ENCODE assay signal across 24 cellular contexts in the genomic region with DNA sequence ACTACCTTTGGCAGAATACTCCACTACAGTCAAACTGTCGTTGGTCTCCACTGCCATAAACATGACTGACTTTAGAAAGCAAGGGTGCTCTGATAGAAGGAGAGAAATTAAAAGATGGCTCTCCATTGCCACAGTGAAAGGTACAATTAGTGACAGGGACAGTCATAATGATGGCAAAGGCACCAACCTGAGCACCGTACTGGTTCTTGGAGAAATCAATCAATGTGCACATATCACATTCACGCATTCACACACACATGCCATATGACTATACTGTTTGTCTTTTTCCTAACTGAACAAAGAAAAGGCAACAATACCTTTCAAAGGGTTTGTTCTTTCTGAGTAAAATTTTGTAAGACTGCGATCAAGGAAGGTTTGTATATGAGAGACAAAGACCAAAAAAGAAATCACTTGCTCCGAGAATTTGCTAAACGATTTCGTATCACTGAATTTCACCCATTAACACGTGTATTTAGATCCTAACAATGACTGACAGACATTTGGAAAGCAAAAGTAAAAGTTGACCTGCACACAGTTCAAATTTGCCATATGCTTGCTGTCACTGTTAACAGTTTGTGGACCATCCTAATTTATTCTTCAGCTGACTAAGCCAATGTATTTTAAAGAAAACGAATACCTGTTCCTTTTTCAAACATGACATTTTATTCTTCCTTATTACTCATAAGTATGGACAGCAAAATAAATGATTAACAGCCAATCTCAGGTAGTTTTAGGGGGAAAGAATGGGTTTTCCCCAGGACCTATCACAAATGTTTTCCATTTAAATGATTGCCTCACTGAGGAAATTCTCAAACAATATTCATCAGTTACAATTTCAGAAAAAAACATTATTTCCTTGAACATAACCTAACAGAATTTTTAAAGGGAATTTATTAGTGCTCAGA.
A peak's percentile ranks its signal among the peaks of the same experiment; 100 is the strongest.
DNase-seq lines count a peak whose midpoint lies in the region; ATAC-seq, FAIRE-seq and TF ChIP-seq lines count a peak whose summit lies in the region.
"Had no signal": no experiment of that assay in that cellular context is flagged by ENCODE, and none has a peak within 500 bp of the region (broad histone marks: within the 10 kb centered on the region; RNA-seq: fewer than 3 reads in every experiment).

No MANE protein-coding gene starts in this region.

- TF ChIP-seq POLR2A in A549 (IDR thresholded peaks at IDR 0.05; ENCODE audit: low read length): no peak

- no peak overlapping the region for H3K4me2 ChIP-seq in A549
- no peak overlapping the region for H3K4me2 ChIP-seq in hepatocyte
- H3K4me2 ChIP-seq: KMS-11 had no signal

- CTCF ChIA-PET in A549 (lab: Yijun Ruan, JAX): no interaction called here

- H3K9me3 ChIP-seq in A549 (peaks cover 8% of the 10 kb centered on the region; the same call in 2 of the 3 replicates), hepatocyte (ENCODE audit: low read depth) (peaks cover 6% of the 10 kb centered on the region)
- H3K9me3 ChIP-seq: prostate gland had no signal

- 49% methylated on average over 9 of the region's 9 CpGs for WGBS in A549 (ENCODE audit: missing lambda C conversion rate)
- 86% methylated on average over 9 of the region's 9 CpGs for WGBS in hepatocyte (ENCODE audit: low lambda C conversion rate, missing lambda C conversion rate)

- no peak overlapping the region for H3K4me3 Mint-ChIP-seq in activated naive CD8-positive, alpha-beta T cell treated with anti-CD3 and anti-CD28 coated beads, Interleukin-2, amount 50 U/mL, for 24 hours
- H3K4me3 Mint-ChIP-seq: dendritic cell treated with granulocyte-macrophage colony-stimulating factor and Interleukin-4, amounts not matched to agents 40 ng/mL and 50 ng/mL, for 4 days; immature natural killer cell had no signal

- peak overlapping the region; percentile 21 for H3K27ac Mint-ChIP-seq in activated naive CD8-positive, alpha-beta T cell treated with anti-CD3 and anti-CD28 coated beads, Interleukin-2, amount 50 U/mL, for 24 hours
- H3K27ac Mint-ChIP-seq: dendritic cell treated with granulocyte-macrophage colony-stimulating factor and Interleukin-4, amounts not matched to agents 40 ng/mL and 50 ng/mL, for 4 days; immature natural killer cell had no signal

- H3K4me3 ChIP-seq in A549: no peak overlapping the region
- no peak overlapping the region for H3K4me3 ChIP-seq in hepatocyte
- H3K4me3 ChIP-seq: cardiac muscle cell, mucosa of descending colon, prostate gland, tibial artery had no signal

- no peaks in the 10 kb centered on the region for H3K36me3 Mint-ChIP-seq in activated naive CD8-positive, alpha-beta T cell treated with anti-CD3 and anti-CD28 coated beads, Interleukin-2, amount 50 U/mL, for 24 hours (ENCODE audit: low read depth)

- H3K27me3 ChIP-seq in hepatocyte: no peaks in the 10 kb centered on the region
- H3K27me3 ChIP-seq: cardiac muscle cell, tibial artery had no signal

- TF ChIP-seq EP300 in A549 (IDR thresholded peaks at IDR 0.05): no peak

- intact Hi-C loops in head of caudate nucleus (cut with DNase I): no loop called here

- peaks cover 36% of the 10 kb centered on the region for H3K9me3 Mint-ChIP-seq in activated naive CD8-positive, alpha-beta T cell treated with anti-CD3 and anti-CD28 coated beads, Interleukin-2, amount 50 U/mL, for 24 hours

- H3K27ac ChIP-seq in A549: no peak overlapping the region
- no peak overlapping the region for H3K27ac ChIP-seq in hepatocyte
- H3K27ac ChIP-seq: C4-2B, cardiac muscle cell, KMS-11, prostate gland, tibial artery had no signal

- H3K4me1 ChIP-seq in A549 (no peaks in the 10 kb centered on the region), hepatocyte (ENCODE audit: insufficient read depth) (no peaks in the 10 kb centered on the region)
- H3K4me1 ChIP-seq: prostate gland, tibial artery had no signal

- no peaks in the 10 kb centered on the region for H3K9me2 ChIP-seq in hepatocyte (replicated peaks; ENCODE audit: insufficient read depth)

- peak; percentile 18 for FAIRE-seq in A549 (lab: Jason Lieb, UNC)
- FAIRE-seq: G401.6 had no signal

- POLR2A ChIA-PET in A549 (lab: Yijun Ruan, JAX): no interaction called here

- H3K27me3 Mint-ChIP-seq in activated naive CD8-positive, alpha-beta T cell treated with anti-CD3 and anti-CD28 coated beads, Interleukin-2, amount 50 U/mL, for 24 hours: peaks cover 2% of the 10 kb centered on the region
- H3K27me3 Mint-ChIP-seq: dendritic cell treated with granulocyte-macrophage colony-stimulating factor and Interleukin-4, amounts not matched to agents 40 ng/mL and 50 ng/mL, for 4 days had no signal

- peaks cover 24% of the 10 kb centered on the region for H3K4me1 Mint-ChIP-seq in activated naive CD8-positive, alpha-beta T cell treated with anti-CD3 and anti-CD28 coated beads, Interleukin-2, amount 50 U/mL, for 24 hours
- H3K4me1 Mint-ChIP-seq: immature natural killer cell had no signal

- no peak for TF ChIP-seq CTCF in A549 (IDR thresholded peaks at IDR 0.05)
- no peak for TF ChIP-seq CTCF in hepatocyte (IDR thresholded peaks at IDR 0.05; ENCODE audit: poor library complexity)

- TF ChIP-seq RAD21 in A549 (conservative IDR thresholded peaks at IDR 0.05 in 1 of 2, IDR thresholded peaks at IDR 0.05 in 1 of 2): no peak

- DNase-seq in A549 (ENCODE audit: low read depth in 1 of 2, low spot score in 1 of 2): no peak
- DNase-seq in activated naive CD8-positive, alpha-beta T cell treated with anti-CD3 and anti-CD28 coated beads, Interleukin-2, amount 50 U/mL, for 24 hours: no peak
- DNase-seq in hepatocyte (ENCODE audit: low spot score): no peak
- DNase-seq in head of caudate nucleus: no peak
- DNase-seq in HPDE6-E6E7 (ENCODE audit: extremely low spot score): no peak
- no peak for DNase-seq in NK-92 (lab: John Stamatoyannopoulos, UW; ENCODE audit: unreplicated experiment)
- DNase-seq: activated effector memory CD4-positive, alpha-beta T cell treated with Interleukin-2 at 50 U/mL for 16 hours; amniotic stem cell; immature natural killer cell; mucosa of descending colon; NCI-H187; NCI-H446 treated with DMSO at 0.1 percent for 48 hours; stimulated activated CD4-positive, alpha-beta T cell treated with anti-CD3 and anti-CD28 coated beads, Interleukin-1b, Interleukin-23, amount 100 ng/mL, for 48 hours; stimulated activated naive CD4-positive, alpha-beta T cell; T1000; tibial artery had no signal

- no peak overlapping the region for H2AFZ ChIP-seq in hepatocyte

- no peaks in the 10 kb centered on the region for H3K36me3 ChIP-seq in hepatocyte (replicated peaks; ENCODE audit: insufficient read depth, low read depth)
- H3K36me3 ChIP-seq: cardiac muscle cell, prostate gland, tibial artery had no signal

- H3K79me2 ChIP-seq in hepatocyte: no peaks in the 10 kb centered on the region

- ATAC-seq in A549: no peak
- ATAC-seq in GM18868 (IDR thresholded peaks at IDR 0.05; ENCODE audit: unreplicated experiment): peak; percentile 46
- peak; percentile 60 for ATAC-seq in HG03354 (IDR thresholded peaks at IDR 0.05; ENCODE audit: poor library complexity, severe bottlenecking, unreplicated experiment)
- peak; percentile 62 for ATAC-seq in activated naive CD8-positive, alpha-beta T cell treated with anti-CD3 and anti-CD28 coated beads, Interleukin-2, amount 50 U/mL, for 24 hours
- ATAC-seq: mucosa of descending colon had no signal

- no peaks in the 10 kb centered on the region for H4K20me1 ChIP-seq in hepatocyte (ENCODE audit: insufficient read depth, poor library complexity, severe bottlenecking)

TF ChIP-seq in A549, 52 proteins besides CTCF, POLR2A, EP300 and RAD21:
- TF ChIP-seq GATA3 (IDR thresholded peaks at IDR 0.05; ENCODE audit: borderline replicate concordance): no peak
- no peak for TF ChIP-seq NFE2L2 (conservative IDR thresholded peaks at IDR 0.05; ENCODE audit: low read length)
- TF ChIP-seq HOXB5 (CRISPR knock-in tag; IDR thresholded peaks at IDR 0.05): no peak
- TF ChIP-seq, protein P1, sequence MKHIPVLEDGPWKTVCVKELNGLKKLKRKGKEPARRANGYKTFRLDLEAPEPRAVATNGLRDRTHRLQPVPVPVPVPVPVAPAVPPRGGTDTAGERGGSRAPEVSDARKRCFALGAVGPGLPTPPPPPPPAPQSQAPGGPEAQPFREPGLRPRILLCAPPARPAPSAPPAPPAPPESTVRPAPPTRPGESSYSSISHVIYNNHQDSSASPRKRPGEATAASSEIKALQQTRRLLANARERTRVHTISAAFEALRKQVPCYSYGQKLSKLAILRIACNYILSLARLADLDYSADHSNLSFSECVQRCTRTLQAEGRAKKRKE (CRISPR knock-in tag; IDR thresholded peaks at IDR 0.05; ENCODE audit: low read depth): no peak
- TF ChIP-seq PHF8 (IDR thresholded peaks at IDR 0.05; ENCODE audit: borderline replicate concordance, low read depth): no peak
- TF ChIP-seq HDAC2 (IDR thresholded peaks at IDR 0.05): no peak
- TF ChIP-seq, protein P2, sequence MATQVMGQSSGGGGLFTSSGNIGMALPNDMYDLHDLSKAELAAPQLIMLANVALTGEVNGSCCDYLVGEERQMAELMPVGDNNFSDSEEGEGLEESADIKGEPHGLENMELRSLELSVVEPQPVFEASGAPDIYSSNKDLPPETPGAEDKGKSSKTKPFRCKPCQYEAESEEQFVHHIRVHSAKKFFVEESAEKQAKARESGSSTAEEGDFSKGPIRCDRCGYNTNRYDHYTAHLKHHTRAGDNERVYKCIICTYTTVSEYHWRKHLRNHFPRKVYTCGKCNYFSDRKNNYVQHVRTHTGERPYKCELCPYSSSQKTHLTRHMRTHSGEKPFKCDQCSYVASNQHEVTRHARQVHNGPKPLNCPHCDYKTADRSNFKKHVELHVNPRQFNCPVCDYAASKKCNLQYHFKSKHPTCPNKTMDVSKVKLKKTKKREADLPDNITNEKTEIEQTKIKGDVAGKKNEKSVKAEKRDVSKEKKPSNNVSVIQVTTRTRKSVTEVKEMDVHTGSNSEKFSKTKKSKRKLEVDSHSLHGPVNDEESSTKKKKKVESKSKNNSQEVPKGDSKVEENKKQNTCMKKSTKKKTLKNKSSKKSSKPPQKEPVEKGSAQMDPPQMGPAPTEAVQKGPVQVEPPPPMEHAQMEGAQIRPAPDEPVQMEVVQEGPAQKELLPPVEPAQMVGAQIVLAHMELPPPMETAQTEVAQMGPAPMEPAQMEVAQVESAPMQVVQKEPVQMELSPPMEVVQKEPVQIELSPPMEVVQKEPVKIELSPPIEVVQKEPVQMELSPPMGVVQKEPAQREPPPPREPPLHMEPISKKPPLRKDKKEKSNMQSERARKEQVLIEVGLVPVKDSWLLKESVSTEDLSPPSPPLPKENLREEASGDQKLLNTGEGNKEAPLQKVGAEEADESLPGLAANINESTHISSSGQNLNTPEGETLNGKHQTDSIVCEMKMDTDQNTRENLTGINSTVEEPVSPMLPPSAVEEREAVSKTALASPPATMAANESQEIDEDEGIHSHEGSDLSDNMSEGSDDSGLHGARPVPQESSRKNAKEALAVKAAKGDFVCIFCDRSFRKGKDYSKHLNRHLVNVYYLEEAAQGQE (IDR thresholded peaks at IDR 0.05): no peak

Comparison
In these comparisons a context has a peak if more than half of its experiments do, and no peak if none do; other contexts are left out.
1. ATAC-seq: peak in GM18868 (single experiment), HG03354 (single experiment) and activated naive CD8-positive, alpha-beta T cell treated with anti-CD3 and anti-CD28 coated beads, Interleukin-2, amount 50 U/mL, for 24 hours (single experiment); none in A549 (0 of 2).